In genomic region chr15:92610101-92610520, GRCh38 we compare ENCODE assay signal across 15 cellular contexts. TPM values are rescaled to one million over a fixed set of nuclear protein-coding genes. Genes with fewer than 3 reads are reported as not detected.
DNase-seq lines count a peak whose midpoint lies in the region; ATAC-seq and TF ChIP-seq lines count a peak whose summit lies in the region.
"Had no signal": no experiment of that assay in that cellular context is flagged by ENCODE, and none has a peak within 500 bp of the region (broad histone marks: within the 10 kb centered on the region; RNA-seq: fewer than 3 reads in every experiment).

No MANE protein-coding gene starts in this region.

- TF ChIP-seq CTCF in omental fat pad (IDR thresholded peaks at IDR 0.05) = no peak
- no peak for TF ChIP-seq CTCF in GM10266 (IDR thresholded peaks at IDR 0.05; ENCODE audit: control insufficient read depth, insufficient read depth, low read depth, missing control alignments)

- DNase-seq in cardiac septum (ENCODE audit: low spot score) (peak; percentile 33), left cardiac atrium (no peak), myocyte (ENCODE audit: low read depth) (peak; percentile 90), posterior vena cava (ENCODE audit: low spot score) (peak; percentile 53), omental fat pad (ENCODE audit: low spot score) (no peak), GM10266 (ENCODE audit: extremely low spot score) (no peak), NCI-H345 treated with DMSO at 0.1 percent for 48 hours (lab: John Stamatoyannopoulos, UW; ENCODE audit: unreplicated experiment) (no peak)
- DNase-seq in activated T-cell treated with anti-CD3 and anti-CD28 coated beads, Interleukin-2, amount 50 U/mL, for 48 hours = no peak
- DNase-seq: 8988T; AML-193; CD4-positive, CD25-positive, alpha-beta regulatory T cell; DMS53; GF-D8; GM23248; H7 had no signal

- intact Hi-C loops in cardiac septum (cut with DNase I) = no loop called here
- intact Hi-C loops in left cardiac atrium (cut with DNase I) = no loop called here
- intact Hi-C loops in posterior vena cava (cut with DNase I) = no loop called here

- no peak for ATAC-seq in left cardiac atrium
- ATAC-seq in omental fat pad (ENCODE audit: low FRiP score) = no peak

RNA-seq across cellular contexts. Expression of gene FAM174B, which starts 45.5 kb away (rescaled TPM):
- total RNA-seq in cardiac septum (6.5 TPM), left cardiac atrium (10 to 100 TPM in 1 of 2 donors, 1 to 10 TPM in 1; 9.9 to 15.6 TPM), myocyte (12.5 and 16.4 TPM in 2 replicates), posterior vena cava (1 to 10 TPM; 8.0 to 9.0 TPM), omental fat pad (10 to 100 TPM in 2 of 4 donors, 1 to 10 TPM in 2; 3.1 to 17.0 (median 11.1) TPM)
- 13.1 TPM for polyA plus RNA-seq in myocyte (2012)

Comparison
In these comparisons a context has a peak if more than half of its experiments do, and no peak if none do; other contexts are left out.
1. DNase-seq: peak in cardiac septum (single experiment), myocyte (single experiment) and posterior vena cava (single experiment); none in left cardiac atrium (single experiment), omental fat pad (single experiment), GM10266 (single experiment), activated T-cell treated with anti-CD3 and anti-CD28 coated beads, Interleukin-2, amount 50 U/mL, for 48 hours (0 of 2) and NCI-H345 treated with DMSO at 0.1 percent for 48 hours (single experiment).